19 cellular contexts compared by ENCODE assay signal in the genomic region with DNA sequence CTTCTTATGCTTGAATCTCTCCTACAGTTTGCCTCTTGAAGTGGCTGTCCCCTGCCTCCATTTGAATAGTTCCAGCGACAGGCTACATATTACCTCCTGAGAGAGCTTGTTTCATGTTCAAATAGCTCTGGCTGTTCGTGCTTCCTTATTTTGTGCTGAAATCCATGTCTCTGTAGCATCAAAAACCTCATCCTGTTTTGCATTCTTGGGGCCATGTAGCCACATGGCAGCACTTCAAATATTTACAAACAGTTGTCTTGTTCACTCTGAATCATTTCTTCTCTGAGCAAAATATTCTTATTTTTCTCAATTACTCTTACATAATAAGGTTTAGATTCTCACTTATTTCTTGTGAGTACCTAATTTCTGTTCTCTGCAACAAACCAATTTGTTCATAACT.
"Had no signal": no experiment of that assay in that cellular context is flagged by ENCODE, and none has a peak within 500 bp of the region (broad histone marks: within the 10 kb centered on the region; RNA-seq: fewer than 3 reads in every experiment).

No MANE protein-coding gene starts in this region.

- H3K27me3 ChIP-seq: foreskin keratinocyte, left lung, neutrophil, ovary, upper lobe of right lung had no signal

- ATAC-seq: activated CD4-positive, alpha-beta T cell treated with anti-CD3 and anti-CD28 coated beads for 36 hours; foreskin keratinocyte; left lung; stimulated activated naive CD8-positive, alpha-beta T cell treated with anti-CD3 and anti-CD28 coated beads, Interleukin-15, Interleukin-2, amounts not matched to agents 100 U/mL and 50 U/mL, for 24 hours; upper lobe of right lung; WTC11 had no signal

- H3K36me3 ChIP-seq: left lung, neutrophil, ovary, prostate gland, upper lobe of right lung had no signal

- DNase-seq: activated CD4-positive, alpha-beta T cell treated with anti-CD3 and anti-CD28 coated beads for 36 hours; activated CD4-positive, alpha-beta T cell treated with anti-CD3 and anti-CD28 coated beads, Interleukin-2, amount 50 U/mL, for 4 hours; activated CD8-positive, alpha-beta memory T cell treated with anti-CD3 and anti-CD28 coated beads, Interleukin-2, amount 50 U/mL, for 48 hours; activated naive CD4-positive, alpha-beta T cell treated with Interleukin-2 at 50 U/mL for 16 hours; activated naive CD8-positive, alpha-beta T cell treated with anti-CD3 and anti-CD28 coated beads for 36 hours; activated T-cell treated with anti-CD3 and anti-CD28 coated beads, Interleukin-2, amount 50 U/mL, for 48 hours; foreskin keratinocyte; immature natural killer cell; left lung; ovary; stimulated activated CD4-positive, alpha-beta T cell treated with anti-CD3 and anti-CD28 coated beads, Interleukin-4, amount 100 ng/mL, for 4 hours; stimulated activated naive CD8-positive, alpha-beta T cell treated with anti-CD3 and anti-CD28 coated beads, Interleukin-15, Interleukin-2, amounts not matched to agents 100 U/mL and 50 U/mL, for 24 hours; T-helper 9 cell; upper lobe of right lung had no signal

- H3K27ac ChIP-seq: coronary artery, foreskin keratinocyte, left lung, neutrophil, ovary, prostate gland, upper lobe of right lung had no signal

- H3K9me3 ChIP-seq: left lung, neutrophil, ovary, prostate gland, upper lobe of right lung had no signal

- H3K4me1 ChIP-seq: foreskin keratinocyte, left lung, prostate gland, upper lobe of right lung had no signal

- H3K4me3 ChIP-seq: coronary artery, left lung, lung, ovary, prostate gland, upper lobe of right lung had no signal
